In genomic region chr7:110557-111232, GRCh38 we compare ENCODE assay signal across 28 cellular contexts.
"Had no signal": no experiment of that assay in that cellular context is flagged by ENCODE, and none has a peak within 500 bp of the region (broad histone marks: within the 10 kb centered on the region; RNA-seq: fewer than 3 reads in every experiment).

No MANE protein-coding gene starts in this region.

- H3K4me2 ChIP-seq: KMS-11 had no signal

- FAIRE-seq: astrocyte had no signal

- H3K27ac Mint-ChIP-seq: activated CD4-positive, alpha-beta memory T cell treated with anti-CD3 and anti-CD28 coated beads for 36 hours; activated CD4-positive, alpha-beta T cell treated with anti-CD3 and anti-CD28 coated beads, Interleukin-2, amount 10 ng/mL, durations not matched to agents 7 days and 5 days; activated naive CD4-positive, alpha-beta T cell treated with anti-CD3 and anti-CD28 coated beads for 36 hours; activated naive CD8-positive, alpha-beta T cell; activated T-helper 17 cell treated with anti-CD3 and anti-CD28 coated beads, Interleukin-2, amount 50 U/mL, for 72 hours; brain had no signal

- H3K4me3 ChIP-seq: SK-N-MC had no signal

- H3K9me3 Mint-ChIP-seq: activated CD4-positive, alpha-beta T cell treated with anti-CD3 and anti-CD28 coated beads, Interleukin-2, amount 10 ng/mL, durations not matched to agents 7 days and 5 days had no signal

- H3K9ac ChIP-seq: KMS-11 had no signal

- H3K27ac ChIP-seq: KMS-11, SK-N-MC, VCaP had no signal

- ATAC-seq: activated T-helper 17 cell treated with anti-CD3 and anti-CD28 coated beads, Interleukin-2, amount 50 U/mL, for 72 hours; Panc1 had no signal

- H3K4me1 Mint-ChIP-seq: activated CD4-positive, alpha-beta T cell treated with anti-CD3 and anti-CD28 coated beads, Interleukin-2, amount 10 ng/mL, durations not matched to agents 7 days and 5 days; activated T-helper 17 cell treated with anti-CD3 and anti-CD28 coated beads, Interleukin-2, amount 50 U/mL, for 72 hours had no signal

- H3K4me3 Mint-ChIP-seq: activated CD4-positive, alpha-beta memory T cell treated with anti-CD3 and anti-CD28 coated beads for 36 hours; activated CD4-positive, alpha-beta T cell treated with anti-CD3 and anti-CD28 coated beads, Interleukin-2, amount 10 ng/mL, durations not matched to agents 7 days and 5 days; activated naive CD4-positive, alpha-beta T cell treated with anti-CD3 and anti-CD28 coated beads for 36 hours; activated naive CD8-positive, alpha-beta T cell; activated T-helper 17 cell treated with anti-CD3 and anti-CD28 coated beads, Interleukin-2, amount 50 U/mL, for 72 hours; brain had no signal

- H3K36me3 Mint-ChIP-seq: brain had no signal

- DNase-seq: activated CD4-positive, alpha-beta memory T cell treated with anti-CD3 and anti-CD28 coated beads for 36 hours; activated CD4-positive, alpha-beta T cell treated with anti-CD3 and anti-CD28 coated beads, Interleukin-2, amount 10 ng/mL, durations not matched to agents 7 days and 5 days; activated CD4-positive, CD25-positive, alpha-beta regulatory T cell; activated gamma-delta T cell; activated naive CD4-positive, alpha-beta T cell treated with anti-CD3 and anti-CD28 coated beads for 36 hours; activated T-cell treated with anti-CD3 and anti-CD28 coated beads for 4 hours; activated T-cell treated with anti-CD3 and anti-CD28 coated beads, Interleukin-2, amount 50 U/mL, for 48 hours; amygdala; NCI-H1092 treated with DMSO at 0.1 percent for 48 hours; NCI-H1417 treated with DMSO at 0.1 percent for 48 hours; NCI-H1694; NCI-H2029; NCI-H2107; NCI-H345; NCI-H510A; NCI-H526 treated with DMSO at 0.1 percent for 48 hours; NK-92 treated with Interleukin-12 subunit alpha and Interleukin-12 subunit beta, amount 100 ng/mL, for 24 hours; OCI-M1; RPMI8226; T-helper 1 cell had no signal
